1 cellular context compared by ENCODE assay signal in genomic region chr2:166230724-166231070, GRCh38.
TF ChIP-seq lines count a peak whose summit lies in the region.

No MANE protein-coding gene starts in this region.

TF ChIP-seq in HepG2, 621 proteins besides CTCF, POLR2A, EP300 and RAD21 (continued from another document):
- no peak for TF ChIP-seq NR2F2 (IDR thresholded peaks at IDR 0.05; ENCODE audit: borderline replicate concordance, low read depth)
- TF ChIP-seq CREB1 (IDR thresholded peaks at IDR 0.05): no peak
- no peak for TF ChIP-seq CREB1 (CRISPR knock-in tag; IDR thresholded peaks at IDR 0.05)
- no peak for TF ChIP-seq ZNF343 (CRISPR knock-in tag; IDR thresholded peaks at IDR 0.05)
- peak; percentile 3; the same call in 1 of the 2 replicates for TF ChIP-seq ZNF205 (CRISPR knock-in tag; IDR thresholded peaks at IDR 0.05)
- TF ChIP-seq CHD2 (IDR thresholded peaks at IDR 0.05; ENCODE audit: low read depth, low read length): no peak
- no peak for TF ChIP-seq SUZ12 (IDR thresholded peaks at IDR 0.05; ENCODE audit: low read depth, low read length)
- TF ChIP-seq BATF2 (CRISPR knock-in tag; IDR thresholded peaks at IDR 0.05): 0 out of 2 replicates have a peak, but pooled peaks have one; percentile 37
- TF ChIP-seq CREM (IDR thresholded peaks at IDR 0.05): no peak
- no peak for TF ChIP-seq CREM (CRISPR knock-in tag; IDR thresholded peaks at IDR 0.05)
- TF ChIP-seq ELF4 (CRISPR knock-in tag; IDR thresholded peaks at IDR 0.05; ENCODE audit: borderline replicate concordance): 0 out of 2 replicates have a peak, but pooled peaks have one; percentile 32
- no peak for TF ChIP-seq AKAP8 (CRISPR knock-in tag; IDR thresholded peaks at IDR 0.05)
- peak; percentile 4; the same call in 1 of the 2 replicates for TF ChIP-seq POLR2AphosphoS5 (IDR thresholded peaks at IDR 0.05; ENCODE audit: low read depth, low read length)
- peak; percentile 40; the same call in 1 of the 2 replicates for TF ChIP-seq ZFP36L1 (CRISPR knock-in tag; IDR thresholded peaks at IDR 0.05)
TF ChIP-seq in HepG2: peak in this region for 10.
